ENCODE assay signal across 2 cellular contexts in genomic region chr4:152342293-152342692, GRCh38.
TF ChIP-seq lines count a peak whose summit lies in the region.

No MANE protein-coding gene starts in this region.

TF ChIP-seq in IMR-90, 13 proteins besides CTCF, POLR2A, EP300 and RAD21:
- TF ChIP-seq NFE2L2 (IDR thresholded peaks at IDR 0.05; ENCODE audit: low read depth, low read length) (no peak), SMC3 (IDR thresholded peaks at IDR 0.05; ENCODE audit: low read depth, low read length) (no peak), FOS (IDR thresholded peaks at IDR 0.05; ENCODE audit: low read depth, low read length) (peak; percentile 78)

TF ChIP-seq in WTC11, 78 proteins besides CTCF, POLR2A, EP300 and RAD21:
- no peak for TF ChIP-seq ZNF416 (CRISPR knock-in tag; IDR thresholded peaks at IDR 0.05)
TF ChIP-seq in WTC11: peak in this region for 0.
